Comparison of ENCODE assay signal across 1 cellular context in the genomic region with DNA sequence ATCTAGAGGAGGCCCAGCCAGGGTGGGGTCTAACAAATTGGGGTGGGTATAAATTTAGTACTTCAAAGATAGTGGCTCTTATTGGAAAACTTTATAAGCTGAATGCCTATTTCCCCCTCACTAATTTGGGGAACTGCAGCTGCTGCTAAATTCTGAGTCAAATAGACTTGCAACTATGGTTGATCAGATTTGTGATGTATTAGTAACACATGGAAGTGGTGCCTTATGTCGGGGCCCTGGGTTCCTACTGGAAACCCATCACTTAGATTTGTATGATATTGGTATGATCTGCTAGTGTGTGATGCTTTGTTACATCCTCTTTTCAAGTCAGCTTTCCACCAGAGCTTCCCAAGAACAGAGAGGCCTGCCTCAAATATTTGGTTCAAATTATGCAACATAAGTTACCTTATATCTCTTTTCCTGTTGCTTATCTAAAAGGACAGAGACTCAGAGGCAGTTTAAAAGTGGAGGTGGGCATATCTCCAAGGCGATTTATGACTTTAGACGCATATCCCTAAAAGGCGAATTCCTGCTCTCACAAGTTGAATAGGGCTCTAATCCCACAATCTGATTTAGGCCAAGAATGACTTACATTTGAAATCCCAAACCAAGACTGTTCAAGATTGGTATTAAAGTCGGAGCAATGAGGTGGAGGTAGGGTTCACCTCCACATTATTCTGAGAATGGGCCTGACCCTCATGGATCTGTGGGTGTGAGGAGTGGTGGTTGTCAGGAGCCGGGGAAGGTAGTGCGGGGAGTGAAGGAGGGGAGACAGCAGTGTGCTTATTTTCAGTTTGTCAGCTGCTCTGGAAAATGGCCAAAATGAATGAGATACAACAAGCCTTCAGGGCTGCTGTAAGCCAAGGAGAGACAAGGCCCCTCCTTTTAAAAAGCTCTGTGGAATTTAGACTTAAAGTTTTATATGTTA.
TF ChIP-seq lines count a peak whose summit lies in the region.

No MANE protein-coding gene starts in this region.

TF ChIP-seq in K562, 482 proteins besides CTCF, POLR2A, EP300 and RAD21 (continued from another document and continues in another):
- TF ChIP-seq, protein P1, sequence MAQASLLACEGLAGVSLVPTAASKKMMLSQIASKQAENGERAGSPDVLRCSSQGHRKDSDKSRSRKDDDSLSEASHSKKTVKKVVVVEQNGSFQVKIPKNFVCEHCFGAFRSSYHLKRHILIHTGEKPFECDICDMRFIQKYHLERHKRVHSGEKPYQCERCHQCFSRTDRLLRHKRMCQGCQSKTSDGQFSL (CRISPR knock-in tag; IDR thresholded peaks at IDR 0.05): no peak
- TF ChIP-seq, protein P1 (tag; IDR thresholded peaks at IDR 0.05): no peak
- TF ChIP-seq, protein P2, sequence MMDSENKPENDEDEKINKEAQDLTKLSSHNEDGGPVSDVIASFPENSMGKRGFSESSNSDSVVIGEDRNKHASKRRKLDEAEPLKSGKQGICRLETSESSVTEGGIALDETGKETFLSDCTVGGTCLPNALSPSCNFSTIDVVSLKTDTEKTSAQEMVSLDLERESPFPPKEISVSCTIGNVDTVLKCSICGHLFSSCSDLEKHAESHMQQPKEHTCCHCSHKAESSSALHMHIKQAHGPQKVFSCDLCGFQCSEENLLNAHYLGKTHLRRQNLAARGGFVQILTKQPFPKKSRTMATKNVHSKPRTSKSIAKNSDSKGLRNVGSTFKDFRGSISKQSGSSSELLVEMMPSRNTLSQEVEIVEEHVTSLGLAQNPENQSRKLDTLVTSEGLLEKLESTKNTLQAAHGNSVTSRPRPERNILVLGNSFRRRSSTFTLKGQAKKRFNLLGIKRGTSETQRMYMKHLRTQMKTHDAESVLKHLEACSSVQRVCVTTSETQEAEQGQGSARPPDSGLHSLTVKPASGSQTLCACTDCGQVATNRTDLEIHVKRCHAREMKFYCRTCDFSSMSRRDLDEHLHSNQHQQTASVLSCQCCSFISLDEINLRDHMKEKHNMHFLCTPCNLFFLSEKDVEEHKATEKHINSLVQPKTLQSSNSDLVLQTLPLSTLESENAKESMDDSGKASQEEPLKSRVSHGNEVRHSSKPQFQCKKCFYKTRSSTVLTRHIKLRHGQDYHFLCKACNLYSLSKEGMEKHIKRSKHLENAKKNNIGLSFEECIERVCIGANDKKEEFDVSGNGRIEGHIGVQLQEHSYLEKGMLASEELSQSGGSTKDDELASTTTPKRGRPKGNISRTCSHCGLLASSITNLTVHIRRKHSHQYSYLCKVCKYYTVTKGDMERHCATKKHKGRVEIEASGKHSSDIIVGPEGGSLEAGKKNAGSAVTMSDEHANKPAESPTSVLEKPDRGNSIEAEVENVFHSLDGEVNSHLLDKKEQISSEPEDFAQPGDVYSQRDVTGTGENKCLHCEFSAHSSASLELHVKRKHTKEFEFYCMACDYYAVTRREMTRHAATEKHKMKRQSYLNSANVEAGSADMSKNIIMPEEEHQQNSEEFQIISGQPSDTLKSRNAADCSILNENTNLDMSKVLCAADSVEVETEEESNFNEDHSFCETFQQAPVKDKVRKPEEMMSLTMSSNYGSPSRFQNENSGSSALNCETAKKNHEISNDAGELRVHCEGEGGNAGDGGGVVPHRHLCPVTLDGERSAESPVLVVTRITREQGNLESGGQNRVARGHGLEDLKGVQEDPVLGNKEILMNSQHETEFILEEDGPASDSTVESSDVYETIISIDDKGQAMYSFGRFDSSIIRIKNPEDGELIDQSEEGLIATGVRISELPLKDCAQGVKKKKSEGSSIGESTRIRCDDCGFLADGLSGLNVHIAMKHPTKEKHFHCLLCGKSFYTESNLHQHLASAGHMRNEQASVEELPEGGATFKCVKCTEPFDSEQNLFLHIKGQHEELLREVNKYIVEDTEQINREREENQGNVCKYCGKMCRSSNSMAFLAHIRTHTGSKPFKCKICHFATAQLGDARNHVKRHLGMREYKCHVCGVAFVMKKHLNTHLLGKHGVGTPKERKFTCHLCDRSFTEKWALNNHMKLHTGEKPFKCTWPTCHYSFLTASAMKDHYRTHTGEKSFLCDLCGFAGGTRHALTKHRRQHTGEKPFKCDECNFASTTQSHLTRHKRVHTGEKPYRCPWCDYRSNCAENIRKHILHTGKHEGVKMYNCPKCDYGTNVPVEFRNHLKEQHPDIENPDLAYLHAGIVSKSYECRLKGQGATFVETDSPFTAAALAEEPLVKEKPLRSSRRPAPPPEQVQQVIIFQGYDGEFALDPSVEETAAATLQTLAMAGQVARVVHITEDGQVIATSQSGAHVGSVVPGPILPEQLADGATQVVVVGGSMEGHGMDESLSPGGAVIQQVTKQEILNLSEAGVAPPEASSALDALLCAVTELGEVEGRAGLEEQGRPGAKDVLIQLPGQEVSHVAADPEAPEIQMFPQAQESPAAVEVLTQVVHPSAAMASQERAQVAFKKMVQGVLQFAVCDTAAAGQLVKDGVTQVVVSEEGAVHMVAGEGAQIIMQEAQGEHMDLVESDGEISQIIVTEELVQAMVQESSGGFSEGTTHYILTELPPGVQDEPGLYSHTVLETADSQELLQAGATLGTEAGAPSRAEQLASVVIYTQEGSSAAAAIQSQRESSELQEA (IDR thresholded peaks at IDR 0.05; ENCODE audit: low read depth): no peak
- TF ChIP-seq ZFP1 (CRISPR knock-in tag; IDR thresholded peaks at IDR 0.05) (no peak), TAF9B (IDR thresholded peaks at IDR 0.05; ENCODE audit: partially characterized antibody) (no peak), HMG20A (CRISPR knock-in tag; conservative IDR thresholded peaks at IDR 0.05) (no peak), ZNF766 (CRISPR knock-in tag; conservative IDR thresholded peaks at IDR 0.05) (0 out of 2 replicates have a peak, but pooled peaks have one; percentile 40), STAT5B (CRISPR knock-in tag; IDR thresholded peaks at IDR 0.05) (no peak), CBFA2T3 (IDR thresholded peaks at IDR 0.05) (peak; percentile 40; the same call in 1 of the 2 replicates), LCOR (CRISPR knock-in tag; IDR thresholded peaks at IDR 0.05) (no peak), RBM25 (IDR thresholded peaks at IDR 0.05; ENCODE audit: low read depth, low read length, severe bottlenecking) (no peak), TGIF2 (CRISPR knock-in tag; IDR thresholded peaks at IDR 0.05) (no peak), ZNF431 (CRISPR knock-in tag; IDR thresholded peaks at IDR 0.05) (no peak), FOXA3 (CRISPR knock-in tag; conservative IDR thresholded peaks at IDR 0.05 in 1 of 2, IDR thresholded peaks at IDR 0.05 in 1 of 2) (no peak), POLR3G (IDR thresholded peaks at IDR 0.05; ENCODE audit: extremely low read depth, insufficient read length, insufficient replicate concordance) (no peak), DPF2 (IDR thresholded peaks at IDR 0.05) (0 out of 2 replicates have a peak, but pooled peaks have one; percentile 29), ARID1B (IDR thresholded peaks at IDR 0.05) (0 out of 2 replicates have a peak, but pooled peaks have one; percentile 43), HNRNPUL1 (IDR thresholded peaks at IDR 0.05; ENCODE audit: low read length) (no peak), GABPB1 (CRISPR knock-in tag; IDR thresholded peaks at IDR 0.05) (no peak), ARHGAP35 (IDR thresholded peaks at IDR 0.05; ENCODE audit: partially characterized antibody) (no peak), HDAC6 (IDR thresholded peaks at IDR 0.05; ENCODE audit: low read depth, low read length) (no peak), MYC (IDR thresholded peaks at IDR 0.05; ENCODE audit: low read depth, low read length) (no peak), MYC (CRISPR knock-in tag; IDR thresholded peaks at IDR 0.05; ENCODE audit: borderline replicate concordance, low read depth) (no peak), ZSCAN32 (CRISPR knock-in tag; IDR thresholded peaks at IDR 0.05) (no peak), TEAD4 (IDR thresholded peaks at IDR 0.05; ENCODE audit: low read length) (peak; percentile 31; the same call in 1 of the 2 replicates), TEAD4 (CRISPR knock-in tag; IDR thresholded peaks at IDR 0.05; ENCODE audit: borderline replicate concordance) (no peak), CAMTA2 (CRISPR knock-in tag; conservative IDR thresholded peaks at IDR 0.05) (no peak), L3MBTL2 (IDR thresholded peaks at IDR 0.05) (no peak)
- TF ChIP-seq, protein P3, sequence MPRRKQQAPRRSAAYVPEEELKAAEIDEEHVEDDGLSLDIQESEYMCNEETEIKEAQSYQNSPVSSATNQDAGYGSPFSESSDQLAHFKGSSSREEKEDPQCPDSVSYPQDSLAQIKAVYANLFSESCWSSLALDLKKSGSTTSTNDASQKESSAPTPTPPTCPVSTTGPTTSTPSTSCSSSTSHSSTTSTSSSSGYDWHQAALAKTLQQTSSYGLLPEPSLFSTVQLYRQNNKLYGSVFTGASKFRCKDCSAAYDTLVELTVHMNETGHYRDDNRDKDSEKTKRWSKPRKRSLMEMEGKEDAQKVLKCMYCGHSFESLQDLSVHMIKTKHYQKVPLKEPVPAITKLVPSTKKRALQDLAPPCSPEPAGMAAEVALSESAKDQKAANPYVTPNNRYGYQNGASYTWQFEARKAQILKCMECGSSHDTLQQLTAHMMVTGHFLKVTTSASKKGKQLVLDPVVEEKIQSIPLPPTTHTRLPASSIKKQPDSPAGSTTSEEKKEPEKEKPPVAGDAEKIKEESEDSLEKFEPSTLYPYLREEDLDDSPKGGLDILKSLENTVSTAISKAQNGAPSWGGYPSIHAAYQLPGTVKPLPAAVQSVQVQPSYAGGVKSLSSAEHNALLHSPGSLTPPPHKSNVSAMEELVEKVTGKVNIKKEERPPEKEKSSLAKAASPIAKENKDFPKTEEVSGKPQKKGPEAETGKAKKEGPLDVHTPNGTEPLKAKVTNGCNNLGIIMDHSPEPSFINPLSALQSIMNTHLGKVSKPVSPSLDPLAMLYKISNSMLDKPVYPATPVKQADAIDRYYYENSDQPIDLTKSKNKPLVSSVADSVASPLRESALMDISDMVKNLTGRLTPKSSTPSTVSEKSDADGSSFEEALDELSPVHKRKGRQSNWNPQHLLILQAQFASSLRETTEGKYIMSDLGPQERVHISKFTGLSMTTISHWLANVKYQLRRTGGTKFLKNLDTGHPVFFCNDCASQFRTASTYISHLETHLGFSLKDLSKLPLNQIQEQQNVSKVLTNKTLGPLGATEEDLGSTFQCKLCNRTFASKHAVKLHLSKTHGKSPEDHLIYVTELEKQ (CRISPR knock-in tag; IDR thresholded peaks at IDR 0.05): no peak
- TF ChIP-seq, protein P4, sequence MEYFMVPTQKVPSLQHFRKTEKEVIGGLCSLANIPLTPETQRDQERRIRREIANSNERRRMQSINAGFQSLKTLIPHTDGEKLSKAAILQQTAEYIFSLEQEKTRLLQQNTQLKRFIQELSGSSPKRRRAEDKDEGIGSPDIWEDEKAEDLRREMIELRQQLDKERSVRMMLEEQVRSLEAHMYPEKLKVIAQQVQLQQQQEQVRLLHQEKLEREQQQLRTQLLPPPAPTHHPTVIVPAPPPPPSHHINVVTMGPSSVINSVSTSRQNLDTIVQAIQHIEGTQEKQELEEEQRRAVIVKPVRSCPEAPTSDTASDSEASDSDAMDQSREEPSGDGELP (CRISPR knock-in tag; IDR thresholded peaks at IDR 0.05; ENCODE audit: borderline replicate concordance): peak; percentile 47; the same call in 1 of the 2 replicates
- TF ChIP-seq, protein P5, sequence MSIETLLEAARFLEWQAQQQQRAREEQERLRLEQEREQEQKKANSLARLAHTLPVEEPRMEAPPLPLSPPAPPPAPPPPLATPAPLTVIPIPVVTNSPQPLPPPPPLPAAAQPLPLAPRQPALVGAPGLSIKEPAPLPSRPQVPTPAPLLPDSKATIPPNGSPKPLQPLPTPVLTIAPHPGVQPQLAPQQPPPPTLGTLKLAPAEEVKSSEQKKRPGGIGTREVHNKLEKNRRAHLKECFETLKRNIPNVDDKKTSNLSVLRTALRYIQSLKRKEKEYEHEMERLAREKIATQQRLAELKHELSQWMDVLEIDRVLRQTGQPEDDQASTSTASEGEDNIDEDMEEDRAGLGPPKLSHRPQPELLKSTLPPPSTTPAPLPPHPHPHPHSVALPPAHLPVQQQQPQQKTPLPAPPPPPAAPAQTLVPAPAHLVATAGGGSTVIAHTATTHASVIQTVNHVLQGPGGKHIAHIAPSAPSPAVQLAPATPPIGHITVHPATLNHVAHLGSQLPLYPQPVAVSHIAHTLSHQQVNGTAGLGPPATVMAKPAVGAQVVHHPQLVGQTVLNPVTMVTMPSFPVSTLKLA (conservative IDR thresholded peaks at IDR 0.05): no peak
- TF ChIP-seq, protein P6, sequence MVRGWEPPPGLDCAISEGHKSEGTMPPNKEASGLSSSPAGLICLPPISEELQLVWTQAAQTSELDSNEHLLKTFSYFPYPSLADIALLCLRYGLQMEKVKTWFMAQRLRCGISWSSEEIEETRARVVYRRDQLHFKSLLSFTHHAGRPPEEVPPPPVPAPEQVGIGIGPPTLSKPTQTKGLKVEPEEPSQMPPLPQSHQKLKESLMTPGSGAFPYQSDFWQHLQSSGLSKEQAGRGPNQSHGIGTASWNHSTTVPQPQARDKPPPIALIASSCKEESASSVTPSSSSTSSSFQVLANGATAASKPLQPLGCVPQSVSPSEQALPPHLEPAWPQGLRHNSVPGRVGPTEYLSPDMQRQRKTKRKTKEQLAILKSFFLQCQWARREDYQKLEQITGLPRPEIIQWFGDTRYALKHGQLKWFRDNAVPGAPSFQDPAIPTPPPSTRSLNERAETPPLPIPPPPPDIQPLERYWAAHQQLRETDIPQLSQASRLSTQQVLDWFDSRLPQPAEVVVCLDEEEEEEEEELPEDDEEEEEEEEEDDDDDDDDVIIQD (CRISPR knock-in tag; IDR thresholded peaks at IDR 0.05): no peak
- TF ChIP-seq, protein P7, sequence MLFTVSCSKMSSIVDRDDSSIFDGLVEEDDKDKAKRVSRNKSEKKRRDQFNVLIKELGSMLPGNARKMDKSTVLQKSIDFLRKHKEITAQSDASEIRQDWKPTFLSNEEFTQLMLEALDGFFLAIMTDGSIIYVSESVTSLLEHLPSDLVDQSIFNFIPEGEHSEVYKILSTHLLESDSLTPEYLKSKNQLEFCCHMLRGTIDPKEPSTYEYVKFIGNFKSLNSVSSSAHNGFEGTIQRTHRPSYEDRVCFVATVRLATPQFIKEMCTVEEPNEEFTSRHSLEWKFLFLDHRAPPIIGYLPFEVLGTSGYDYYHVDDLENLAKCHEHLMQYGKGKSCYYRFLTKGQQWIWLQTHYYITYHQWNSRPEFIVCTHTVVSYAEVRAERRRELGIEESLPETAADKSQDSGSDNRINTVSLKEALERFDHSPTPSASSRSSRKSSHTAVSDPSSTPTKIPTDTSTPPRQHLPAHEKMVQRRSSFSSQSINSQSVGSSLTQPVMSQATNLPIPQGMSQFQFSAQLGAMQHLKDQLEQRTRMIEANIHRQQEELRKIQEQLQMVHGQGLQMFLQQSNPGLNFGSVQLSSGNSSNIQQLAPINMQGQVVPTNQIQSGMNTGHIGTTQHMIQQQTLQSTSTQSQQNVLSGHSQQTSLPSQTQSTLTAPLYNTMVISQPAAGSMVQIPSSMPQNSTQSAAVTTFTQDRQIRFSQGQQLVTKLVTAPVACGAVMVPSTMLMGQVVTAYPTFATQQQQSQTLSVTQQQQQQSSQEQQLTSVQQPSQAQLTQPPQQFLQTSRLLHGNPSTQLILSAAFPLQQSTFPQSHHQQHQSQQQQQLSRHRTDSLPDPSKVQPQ (CRISPR knock-in tag; IDR thresholded peaks at IDR 0.05; ENCODE audit: borderline replicate concordance): no peak
